Comparison of ENCODE assay signal across 1 cellular context in the genomic region with DNA sequence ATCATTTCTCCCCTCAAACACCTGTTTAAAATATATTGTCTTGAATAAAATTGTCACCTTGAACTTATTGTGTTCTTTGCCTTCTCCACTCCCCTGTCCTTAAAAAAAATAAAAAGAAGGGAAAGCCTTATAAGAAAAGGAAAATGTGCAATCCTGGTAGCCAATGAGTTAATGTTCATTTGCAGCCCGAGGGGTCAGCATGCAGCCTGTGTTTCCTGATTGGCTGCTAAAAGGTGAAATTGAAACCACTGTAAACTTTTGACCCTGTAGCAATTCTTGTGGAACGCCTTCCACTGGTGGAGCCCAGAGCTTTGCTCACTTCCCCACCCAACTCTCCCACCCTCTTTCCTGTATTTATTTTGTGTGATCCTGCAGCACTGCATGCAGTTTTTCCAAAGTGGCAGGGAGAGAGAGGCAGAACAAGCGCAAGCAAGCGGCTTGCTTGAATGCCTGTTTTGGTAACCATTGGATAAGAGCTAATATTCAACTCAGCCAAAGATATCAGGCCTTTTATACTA.
TF ChIP-seq lines count a peak whose summit lies in the region.

No MANE protein-coding gene starts in this region.

TF ChIP-seq in SK-N-SH, 30 proteins besides CTCF, POLR2A, EP300 and RAD21 (continued from another document):
- TF ChIP-seq, protein P1, sequence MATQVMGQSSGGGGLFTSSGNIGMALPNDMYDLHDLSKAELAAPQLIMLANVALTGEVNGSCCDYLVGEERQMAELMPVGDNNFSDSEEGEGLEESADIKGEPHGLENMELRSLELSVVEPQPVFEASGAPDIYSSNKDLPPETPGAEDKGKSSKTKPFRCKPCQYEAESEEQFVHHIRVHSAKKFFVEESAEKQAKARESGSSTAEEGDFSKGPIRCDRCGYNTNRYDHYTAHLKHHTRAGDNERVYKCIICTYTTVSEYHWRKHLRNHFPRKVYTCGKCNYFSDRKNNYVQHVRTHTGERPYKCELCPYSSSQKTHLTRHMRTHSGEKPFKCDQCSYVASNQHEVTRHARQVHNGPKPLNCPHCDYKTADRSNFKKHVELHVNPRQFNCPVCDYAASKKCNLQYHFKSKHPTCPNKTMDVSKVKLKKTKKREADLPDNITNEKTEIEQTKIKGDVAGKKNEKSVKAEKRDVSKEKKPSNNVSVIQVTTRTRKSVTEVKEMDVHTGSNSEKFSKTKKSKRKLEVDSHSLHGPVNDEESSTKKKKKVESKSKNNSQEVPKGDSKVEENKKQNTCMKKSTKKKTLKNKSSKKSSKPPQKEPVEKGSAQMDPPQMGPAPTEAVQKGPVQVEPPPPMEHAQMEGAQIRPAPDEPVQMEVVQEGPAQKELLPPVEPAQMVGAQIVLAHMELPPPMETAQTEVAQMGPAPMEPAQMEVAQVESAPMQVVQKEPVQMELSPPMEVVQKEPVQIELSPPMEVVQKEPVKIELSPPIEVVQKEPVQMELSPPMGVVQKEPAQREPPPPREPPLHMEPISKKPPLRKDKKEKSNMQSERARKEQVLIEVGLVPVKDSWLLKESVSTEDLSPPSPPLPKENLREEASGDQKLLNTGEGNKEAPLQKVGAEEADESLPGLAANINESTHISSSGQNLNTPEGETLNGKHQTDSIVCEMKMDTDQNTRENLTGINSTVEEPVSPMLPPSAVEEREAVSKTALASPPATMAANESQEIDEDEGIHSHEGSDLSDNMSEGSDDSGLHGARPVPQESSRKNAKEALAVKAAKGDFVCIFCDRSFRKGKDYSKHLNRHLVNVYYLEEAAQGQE (IDR thresholded peaks at IDR 0.05; ENCODE audit: low read depth, low read length), result no peak
